1 cellular context compared by ENCODE assay signal in genomic region chr6:6810727-6811126, GRCh38.
A peak's percentile ranks its signal among the peaks of the same experiment; 100 is the strongest.
TF ChIP-seq lines count a peak whose summit lies in the region.

No MANE protein-coding gene starts in this region.

TF ChIP-seq in GM12878, 131 proteins besides CTCF, POLR2A, EP300 and RAD21 (continued from another document):
- TF ChIP-seq ZBTB33 (IDR thresholded peaks at IDR 0.05) = no peak
- TF ChIP-seq CHD2 (IDR thresholded peaks at IDR 0.05; ENCODE audit: borderline replicate concordance, low read depth, low read length) = 0 out of 2 replicates have a peak, but pooled peaks have one; percentile 28
- no peak for TF ChIP-seq MYB (IDR thresholded peaks at IDR 0.05; ENCODE audit: borderline replicate concordance, low read depth, low read length)
- peak; percentile 46; the same call in 1 of the 2 replicates for TF ChIP-seq CREM (IDR thresholded peaks at IDR 0.05; ENCODE audit: low read depth)
- TF ChIP-seq HSF1 (IDR thresholded peaks at IDR 0.05; ENCODE audit: low read depth, low read length) = no peak
- no peak for TF ChIP-seq IKZF1 (conservative IDR thresholded peaks at IDR 0.05)
- peak; percentile 29; the same call in 1 of the 2 replicates for TF ChIP-seq MTA2 (IDR thresholded peaks at IDR 0.05; ENCODE audit: low read depth)
- TF ChIP-seq ATF3 (IDR thresholded peaks at IDR 0.05; ENCODE audit: borderline replicate concordance, extremely low read depth, low read depth, low read length) = no peak
- no peak for TF ChIP-seq NR2C2 (IDR thresholded peaks at IDR 0.05; ENCODE audit: borderline replicate concordance, control insufficient read depth, insufficient read length, low read depth)
- TF ChIP-seq NKRF (conservative IDR thresholded peaks at IDR 0.05) = no peak
- TF ChIP-seq ZNF687 (IDR thresholded peaks at IDR 0.05) = peak; percentile 75
